In genomic region chr1:12104417-12104816, GRCh38 we compare ENCODE assay signal across 14 cellular contexts. TPM values are rescaled to one million over a fixed set of nuclear protein-coding genes. Genes with fewer than 3 reads are reported as not detected.
DNase-seq lines count a peak whose midpoint lies in the region; ATAC-seq and TF ChIP-seq lines count a peak whose summit lies in the region.
"Had no signal": no experiment of that assay in that cellular context is flagged by ENCODE, and none has a peak within 500 bp of the region (broad histone marks: within the 10 kb centered on the region; RNA-seq: fewer than 3 reads in every experiment).

No MANE protein-coding gene starts in this region.

- no peak overlapping the region for H3K27ac ChIP-seq in CD4-positive, CD25-positive, alpha-beta regulatory T cell (ENCODE audit: insufficient read depth, low read length, poor library complexity, severe bottlenecking)
- no peak overlapping the region for H3K27ac ChIP-seq in endodermal cell (ENCODE audit: low read depth, low read length)
- H3K27ac ChIP-seq: GM23248 had no signal

- WGBS in endodermal cell (ENCODE audit: insufficient coverage in 1 of 2, insufficient read length in 1 of 2), 2 experiments: 95 to 99% methylated on average over 11 to 13 of the region's 13 CpGs

- H3K4me1 ChIP-seq in CD4-positive, CD25-positive, alpha-beta regulatory T cell (ENCODE audit: control insufficient read depth, insufficient read depth, low read length, poor library complexity, severe bottlenecking): no peaks in the 10 kb centered on the region
- no peaks in the 10 kb centered on the region for H3K4me1 ChIP-seq in endodermal cell (ENCODE audit: control insufficient read depth, insufficient read depth, low read length)

- no peaks in the 10 kb centered on the region for H3K9me3 ChIP-seq in CD4-positive, CD25-positive, alpha-beta regulatory T cell (ENCODE audit: control insufficient read depth in 2 of 2, low read length in 2 of 2)
- H3K9me3 ChIP-seq in T-helper 17 cell (ENCODE audit: control insufficient read depth, low read length, poor library complexity, severe bottlenecking) (no peaks in the 10 kb centered on the region), endodermal cell (ENCODE audit: control insufficient read depth, low read length) (no peaks in the 10 kb centered on the region)

- no peaks in the 10 kb centered on the region for H3K27me3 Mint-ChIP-seq in CD4-positive, CD25-positive, alpha-beta regulatory T cell
- no peaks in the 10 kb centered on the region for H3K27me3 Mint-ChIP-seq in T-helper 17 cell
- H3K27me3 Mint-ChIP-seq in natural killer cell (ENCODE audit: low read depth in 2 of 2): peaks cover 6 to 8% of the 10 kb centered on the region in 2 donors
- H3K27me3 Mint-ChIP-seq in endodermal cell (ENCODE audit: insufficient read depth): no peaks in the 10 kb centered on the region
- H3K27me3 Mint-ChIP-seq: CD4-positive, alpha-beta memory T cell had no signal

- TF ChIP-seq CTCF in natural killer cell (IDR thresholded peaks at IDR 0.05) (no peak), endodermal cell (conservative IDR thresholded peaks at IDR 0.05) (no peak)

- H3K9ac ChIP-seq in endodermal cell (ENCODE audit: extremely low read depth, low read length, poor library complexity, severe bottlenecking): no peak overlapping the region
- H3K9ac ChIP-seq: GM23248 had no signal

- no peaks in the 10 kb centered on the region for H3K36me3 Mint-ChIP-seq in CD4-positive, CD25-positive, alpha-beta regulatory T cell
- H3K36me3 Mint-ChIP-seq in T-helper 17 cell (ENCODE audit: low read depth) (no peaks in the 10 kb centered on the region), natural killer cell (no peaks in the 10 kb centered on the region), endodermal cell (ENCODE audit: low read depth) (no peaks in the 10 kb centered on the region)
- peaks cover 54% of the 10 kb centered on the region for H3K36me3 Mint-ChIP-seq in stimulated activated effector memory CD8-positive, alpha-beta T cell treated with anti-CD3 and anti-CD28 coated beads, Interleukin-12 subunit alpha, Interleukin-12 subunit beta, amount 100 ng/mL, for 72 hours
- H3K36me3 Mint-ChIP-seq: CD4-positive, alpha-beta memory T cell had no signal

- peaks cover 0 to 26% (median 13%) of the 10 kb centered on the region in 4 donors for H3K4me1 Mint-ChIP-seq in CD4-positive, CD25-positive, alpha-beta regulatory T cell
- peaks cover 15% of the 10 kb centered on the region for H3K4me1 Mint-ChIP-seq in T-helper 17 cell
- peaks cover 17 to 41% of the 10 kb centered on the region in 2 donors for H3K4me1 Mint-ChIP-seq in natural killer cell
- H3K4me1 Mint-ChIP-seq in stimulated activated effector memory CD8-positive, alpha-beta T cell treated with anti-CD3 and anti-CD28 coated beads, Interleukin-12 subunit alpha, Interleukin-12 subunit beta, amount 100 ng/mL, for 72 hours: peaks cover 27% of the 10 kb centered on the region
- H3K4me1 Mint-ChIP-seq in endodermal cell: no peaks in the 10 kb centered on the region

- no peaks in the 10 kb centered on the region for H3K27me3 ChIP-seq in CD4-positive, CD25-positive, alpha-beta regulatory T cell (ENCODE audit: control insufficient read depth, insufficient read depth, low read length)
- no peaks in the 10 kb centered on the region for H3K27me3 ChIP-seq in endodermal cell (ENCODE audit: control insufficient read depth, insufficient read depth, low read length, poor library complexity, severe bottlenecking)

- intact Hi-C loops in natural killer cell (cut with micrococcal nuclease): no loop called here

- no peaks in the 10 kb centered on the region for H3K9me3 Mint-ChIP-seq in CD4-positive, CD25-positive, alpha-beta regulatory T cell
- H3K9me3 Mint-ChIP-seq in natural killer cell: no peaks in the 10 kb centered on the region
- no peaks in the 10 kb centered on the region for H3K9me3 Mint-ChIP-seq in stimulated activated effector memory CD8-positive, alpha-beta T cell treated with anti-CD3 and anti-CD28 coated beads, Interleukin-12 subunit alpha, Interleukin-12 subunit beta, amount 100 ng/mL, for 72 hours
- no peaks in the 10 kb centered on the region for H3K9me3 Mint-ChIP-seq in endodermal cell

- DNase-seq in CD4-positive, CD25-positive, alpha-beta regulatory T cell: no peak
- no peak for DNase-seq in T-helper 17 cell
- DNase-seq in natural killer cell: no peak
- DNase-seq in stimulated activated effector memory CD8-positive, alpha-beta T cell treated with anti-CD3 and anti-CD28 coated beads, Interleukin-12 subunit alpha, Interleukin-12 subunit beta, amount 100 ng/mL, for 72 hours (ENCODE audit: low spot score in 2 of 2): no peak
- DNase-seq in central memory CD4-positive, alpha-beta T cell: no peak
- DNase-seq in endodermal cell: no peak
- DNase-seq: ACHN; C1 segment of cervical spinal cord; CD4-positive, alpha-beta memory T cell; DMS79; GM23248 had no signal

- no peaks in the 10 kb centered on the region for H3K36me3 ChIP-seq in CD4-positive, CD25-positive, alpha-beta regulatory T cell (ENCODE audit: control insufficient read depth, insufficient read depth, low read length)
- no peaks in the 10 kb centered on the region for H3K36me3 ChIP-seq in endodermal cell (ENCODE audit: control insufficient read depth, insufficient read depth, low read length)

- H3K4me3 Mint-ChIP-seq in CD4-positive, CD25-positive, alpha-beta regulatory T cell: no peak overlapping the region
- H3K4me3 Mint-ChIP-seq in T-helper 17 cell (no peak overlapping the region), natural killer cell (peak overlapping the region; percentile 13), endodermal cell (no peak overlapping the region)
- no peak overlapping the region for H3K4me3 Mint-ChIP-seq in stimulated activated effector memory CD8-positive, alpha-beta T cell treated with anti-CD3 and anti-CD28 coated beads, Interleukin-12 subunit alpha, Interleukin-12 subunit beta, amount 100 ng/mL, for 72 hours
- H3K4me3 Mint-ChIP-seq: CD4-positive, alpha-beta memory T cell had no signal

- H3K27ac Mint-ChIP-seq in CD4-positive, CD25-positive, alpha-beta regulatory T cell: peak overlapping the region in 2 of 3 donors; percentile 30 to 56
- H3K27ac Mint-ChIP-seq in T-helper 17 cell (peak overlapping the region; percentile 53), natural killer cell (no peak overlapping the region), endodermal cell (no peak overlapping the region)
- H3K27ac Mint-ChIP-seq in stimulated activated effector memory CD8-positive, alpha-beta T cell treated with anti-CD3 and anti-CD28 coated beads, Interleukin-12 subunit alpha, Interleukin-12 subunit beta, amount 100 ng/mL, for 72 hours: peak overlapping the region; percentile 70

- H3K4me3 ChIP-seq in CD4-positive, CD25-positive, alpha-beta regulatory T cell (ENCODE audit: low read depth, low read length): no peak overlapping the region
- no peak overlapping the region for H3K4me3 ChIP-seq in endodermal cell (ENCODE audit: low read length)
- H3K4me3 ChIP-seq: GM12878, GM23248 had no signal

- ATAC-seq in CD4-positive, CD25-positive, alpha-beta regulatory T cell (ENCODE audit: low read depth in 2 of 2): no peak
- ATAC-seq in T-helper 17 cell (no peak), natural killer cell (no peak), HG03108 (IDR thresholded peaks at IDR 0.05; ENCODE audit: unreplicated experiment) (no peak)
- ATAC-seq in stimulated activated effector memory CD8-positive, alpha-beta T cell treated with anti-CD3 and anti-CD28 coated beads, Interleukin-12 subunit alpha, Interleukin-12 subunit beta, amount 100 ng/mL, for 72 hours: no peak
- ATAC-seq: GM12878 had no signal

RNA-seq across cellular contexts. Expression of gene TNFRSF8, which starts 41.3 kb away (rescaled TPM):
- total RNA-seq in CD4-positive, CD25-positive, alpha-beta regulatory T cell: 2.3 TPM
- polyA plus RNA-seq in CD4-positive, CD25-positive, alpha-beta regulatory T cell: 1 to 10 TPM; 1.1 to 3.2 (median 1.3) TPM
- total RNA-seq in T-helper 17 cell (under 1 TPM; 0.20 to 0.34 TPM), natural killer cell (1 to 10 TPM in 1 of 3 donors, under 1 TPM in 2; 0.34 to 1.7 (median 0.50) TPM), endodermal cell (1 to 10 TPM in 1 of 2 donors, under 1 TPM in 1; 0.69 to 2.3 TPM)
- polyA plus RNA-seq in endodermal cell (2013, experiment 1 of 2): 0.85 TPM
- polyA plus RNA-seq in endodermal cell (2013, experiment 2 of 2): 0.41 TPM
- total RNA-seq: CD4-positive, alpha-beta memory T cell; G401; GM23248 had no signal
- polyA plus RNA-seq: CD4-positive, alpha-beta memory T cell had no signal

Comparison
In these comparisons a context has a peak if more than half of its experiments do, and no peak if none do; other contexts are left out.
1. H3K27ac Mint-ChIP-seq: peak in CD4-positive, CD25-positive, alpha-beta regulatory T cell (2 of 3), T-helper 17 cell (single experiment) and stimulated activated effector memory CD8-positive, alpha-beta T cell treated with anti-CD3 and anti-CD28 coated beads, Interleukin-12 subunit alpha, Interleukin-12 subunit beta, amount 100 ng/mL, for 72 hours (single experiment); none in natural killer cell (0 of 2) and endodermal cell (single experiment).